ENCODE assay signal across 28 cellular contexts in genomic region chr10:75446508-75446907, GRCh38.
"Had no signal": no experiment of that assay in that cellular context is flagged by ENCODE, and none has a peak within 500 bp of the region (broad histone marks: within the 10 kb centered on the region; RNA-seq: fewer than 3 reads in every experiment).

No MANE protein-coding gene starts in this region.

- H3K27ac ChIP-seq: neural progenitor cell, ovary, parathyroid adenoma, psoas muscle, skin epidermis, spleen, suprapubic skin, testis, tibial artery, transverse colon, upper lobe of right lung, uterus had no signal

- H3K27me3 ChIP-seq: ovary, spleen, suprapubic skin, testis, tibial artery, transverse colon, upper lobe of right lung, uterus had no signal

- H3K4me1 ChIP-seq: parathyroid adenoma, psoas muscle, suprapubic skin, tibial artery, upper lobe of right lung, uterus had no signal

- DNase-seq: natural killer cell; occipital lobe; ovary; posterior cingulate gyrus; psoas muscle; right cardiac atrium; spleen; stimulated activated CD4-positive, alpha-beta T cell treated with anti-CD3 and anti-CD28 coated beads, Interleukin-12 subunit alpha, Interleukin-12 subunit beta, amount 100 ng/mL, for 4 hours; stimulated activated CD4-positive, alpha-beta T cell treated with anti-CD3 and anti-CD28 coated beads, Interleukin-1b, Interleukin-23, amount 100 ng/mL, for 48 hours; stimulated activated CD4-positive, alpha-beta T cell treated with anti-CD3 and anti-CD28 coated beads, Interleukin-4, amount 100 ng/mL, for 1 hour; stimulated activated CD4-positive, alpha-beta T cell treated with anti-CD3 and anti-CD28 coated beads, Interleukin-4, amount 100 ng/mL, for 4 hours; stimulated activated CD8-positive, alpha-beta memory T cell treated with anti-CD3 and anti-CD28 coated beads, Interleukin-4, amount 100 ng/mL, for 48 hours; stimulated activated naive CD4-positive, alpha-beta T cell; stimulated activated naive CD8-positive, alpha-beta T cell treated with anti-CD3 and anti-CD28 coated beads, Interleukin-15, amount 100 ng/mL, for 72 hours; stimulated activated naive CD8-positive, alpha-beta T cell treated with anti-CD3 and anti-CD28 coated beads, Interleukin-15, Interleukin-2, amounts not matched to agents 100 U/mL and 50 U/mL, for 24 hours; substantia nigra; testis; tibial artery; transverse colon; upper lobe of right lung; uterus had no signal

- H2AFZ ChIP-seq: neural progenitor cell, parathyroid adenoma had no signal

- H3K79me2 ChIP-seq: parathyroid adenoma had no signal

- H3K9me3 ChIP-seq: testis, transverse colon had no signal

- H3K4me2 ChIP-seq: neural progenitor cell, smooth muscle cell had no signal

- H3K36me3 ChIP-seq: neural progenitor cell, ovary, suprapubic skin, transverse colon, upper lobe of right lung, uterus had no signal

- H3K9ac ChIP-seq: neural progenitor cell, parathyroid adenoma had no signal

- ATAC-seq: natural killer cell; psoas muscle; right cardiac atrium; sciatic nerve; stimulated activated memory B cell treated with anti-CD40 and anti-IgM and Interleukin-4, amounts not matched to agents 10 μg/mL and 1 μg/mL and 100 μg/mL, for 72 hours; stimulated activated naive CD8-positive, alpha-beta T cell treated with anti-CD3 and anti-CD28 coated beads, Interleukin-15, amount 100 ng/mL, for 72 hours; stimulated activated naive CD8-positive, alpha-beta T cell treated with anti-CD3 and anti-CD28 coated beads, Interleukin-15, Interleukin-2, amounts not matched to agents 100 U/mL and 50 U/mL, for 24 hours; upper lobe of right lung had no signal

- H3K4me3 ChIP-seq: neural progenitor cell, ovary, psoas muscle, skin epidermis, smooth muscle cell, spleen, suprapubic skin, testis, tibial artery, transverse colon, upper lobe of right lung, uterus had no signal
